8 cellular contexts compared by ENCODE assay signal in genomic region chr15:50687302-50687902, GRCh38. TPM values are rescaled to one million over a fixed set of nuclear protein-coding genes. Genes with fewer than 3 reads are reported as not detected.
DNase-seq lines count a peak whose midpoint lies in the region; ATAC-seq and TF ChIP-seq lines count a peak whose summit lies in the region.

No MANE protein-coding gene starts in this region.

- H2AFZ ChIP-seq in PC-9 = peak overlapping the region; percentile 95

- no peaks in the 10 kb centered on the region; the same call in 1 of the 2 replicates for H4K20me1 ChIP-seq in PC-9 (ENCODE audit: insufficient read depth)

- H3F3A ChIP-seq in PC-9 (ENCODE audit: insufficient read depth, low read depth) = peaks cover 9% of the 10 kb centered on the region; the same call in 1 of the 2 replicates

- peak; percentile 6 for ATAC-seq in esophagus mucosa
- no peak for ATAC-seq in HG02798 (IDR thresholded peaks at IDR 0.05; ENCODE audit: poor library complexity, unreplicated experiment)

- peak overlapping the region; percentile 90 for H3K4me3 ChIP-seq in PC-9
- peak overlapping the region; percentile 98 for H3K4me3 ChIP-seq in rectal smooth muscle tissue (ENCODE audit: low read length)

- no peaks in the 10 kb centered on the region for H3K9me3 ChIP-seq in PC-9 (ENCODE audit: insufficient read depth, low read depth)

- H3K9me2 ChIP-seq in PC-9 (ENCODE audit: insufficient read depth) = no peaks in the 10 kb centered on the region

- intact Hi-C loops in PC-9 (cut with micrococcal nuclease; ENCODE audit: unreplicated experiment) = no loop called here

- H3K36me3 ChIP-seq in PC-9 (ENCODE audit: low read depth) = no peaks in the 10 kb centered on the region
- no peaks in the 10 kb centered on the region for H3K36me3 ChIP-seq in rectal smooth muscle tissue (ENCODE audit: control insufficient read depth, insufficient read depth, low read length)

- H3K9ac ChIP-seq in rectal smooth muscle tissue (ENCODE audit: low read length) = peak overlapping the region; percentile 95

- DNase-seq in NCI-H1092 treated with DMSO at 0.1 percent for 48 hours (lab: John Stamatoyannopoulos, UW) (peak; percentile 29), NCI-H1092 (lab: John Stamatoyannopoulos, UW) (no peak), PC-9 (no peak), DMS153 treated with DMSO at 0.1 percent for 48 hours (lab: John Stamatoyannopoulos, UW; ENCODE audit: unreplicated experiment) (no peak), SKM-1 treated with dmso at 0.1 percent for 144 hours (lab: John Stamatoyannopoulos, UW; ENCODE audit: unreplicated experiment) (no peak)

- no peaks in the 10 kb centered on the region for H3K27me3 ChIP-seq in PC-9 (ENCODE audit: insufficient read depth, low read depth)
- no peaks in the 10 kb centered on the region for H3K27me3 ChIP-seq in rectal smooth muscle tissue (ENCODE audit: control insufficient read depth, insufficient read depth, low read length)

- peaks cover 24% of the 10 kb centered on the region for H3K4me1 ChIP-seq in PC-9 (replicated peaks; ENCODE audit: insufficient read depth)
- H3K4me1 ChIP-seq in rectal smooth muscle tissue (ENCODE audit: control insufficient read depth, insufficient read depth, low read length) = peaks cover 7% of the 10 kb centered on the region

- no TSS peak for BruUV-seq in PC-9 (replicated peaks; lab: Mats Ljungman, UMichigan)

- no peak for TF ChIP-seq CTCF in PC-9 (conservative IDR thresholded peaks at IDR 0.05)

- POLR2A ChIA-PET in PC-9 (lab: Charles Lee; ENCODE audit: unreplicated experiment) = no interaction called here

- H3K4me2 ChIP-seq in PC-9 = peak overlapping the region; percentile 92

- H3K27ac ChIP-seq in PC-9 (peak overlapping the region; percentile 89), rectal smooth muscle tissue (ENCODE audit: low read depth, low read length) (peak overlapping the region; percentile 91)

- CTCF ChIA-PET in PC-9 (lab: Charles Lee) = no interaction called here

- H3K79me2 ChIP-seq in PC-9 (ENCODE audit: low read depth) = peaks cover 37% of the 10 kb centered on the region

RNA-seq across cellular contexts. Expression of gene TRPM7, which starts 0.8 kb away (rescaled TPM):
- total RNA-seq in PC-9 (2021) (33.6 and 40.3 TPM in 2 replicates), esophagus mucosa (16.3 TPM)
